Comparison of ENCODE assay signal across 8 cellular contexts in the genomic region with DNA sequence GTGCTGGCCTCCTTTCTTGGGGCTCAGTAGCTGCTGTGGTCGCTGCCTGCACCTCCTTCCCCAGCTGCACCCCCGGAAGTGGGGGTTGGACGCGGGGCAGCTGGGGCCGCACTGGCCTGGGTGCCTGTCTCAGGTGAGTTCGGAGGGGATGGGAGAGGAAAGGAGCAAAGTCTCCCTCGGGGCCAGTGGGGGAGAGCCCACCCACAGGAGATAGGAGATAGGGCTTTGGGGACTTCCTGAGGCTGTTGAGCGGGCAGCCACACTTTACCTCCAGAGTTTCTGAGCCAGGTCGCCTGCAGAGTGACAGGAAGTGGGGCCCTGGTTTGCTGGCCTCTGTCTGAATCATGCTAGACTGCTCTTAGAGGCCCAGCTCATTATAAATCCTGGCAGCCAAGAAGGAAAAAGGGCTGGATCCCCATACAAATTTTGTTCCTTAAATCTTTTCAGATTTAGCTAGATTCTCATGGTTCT. TPM values are rescaled to one million over a fixed set of nuclear protein-coding genes. Genes with fewer than 3 reads are reported as not detected.
A peak's percentile ranks its signal among the peaks of the same experiment; 100 is the strongest.
DNase-seq lines count a peak whose midpoint lies in the region; ATAC-seq and TF ChIP-seq lines count a peak whose summit lies in the region.

No MANE protein-coding gene starts in this region.

- H3K27me3 ChIP-seq in WERI-Rb-1 (ENCODE audit: insufficient read depth, low read depth, severe bottlenecking) = no peaks in the 10 kb centered on the region

- ATAC-seq in GM21423 (IDR thresholded peaks at IDR 0.05; ENCODE audit: unreplicated experiment) (peak; percentile 62), HG03571 (IDR thresholded peaks at IDR 0.05; ENCODE audit: unreplicated experiment) (peak; percentile 62), sciatic nerve (no peak)
- ATAC-seq in natural killer cell treated with Interleukin-12 subunit alpha and Interleukin-12 subunit beta and Interleukin-15 and Interleukin-18, amount 100 ng/mL, for 72 hours = peak; percentile 82 to 83

- intact Hi-C loops in sciatic nerve (cut with DNase I) = no loop called here

- H3K36me3 Mint-ChIP-seq in natural killer cell treated with Interleukin-12 subunit alpha and Interleukin-12 subunit beta and Interleukin-15 and Interleukin-18, amount 100 ng/mL, for 72 hours = peaks cover 12% of the 10 kb centered on the region

- H3K9me3 Mint-ChIP-seq in natural killer cell treated with Interleukin-12 subunit alpha and Interleukin-12 subunit beta and Interleukin-15 and Interleukin-18, amount 100 ng/mL, for 72 hours = no peaks in the 10 kb centered on the region

- peak overlapping the region; percentile 91 to 92 for H3K27ac Mint-ChIP-seq in natural killer cell treated with Interleukin-12 subunit alpha and Interleukin-12 subunit beta and Interleukin-15 and Interleukin-18, amount 100 ng/mL, for 72 hours

- no peak for TF ChIP-seq CTCF in WERI-Rb-1 (IDR thresholded peaks at IDR 0.05; ENCODE audit: low read depth, low read length)

- H3K9me3 ChIP-seq in WERI-Rb-1 (ENCODE audit: severe bottlenecking) = no peaks in the 10 kb centered on the region

- H3K27ac ChIP-seq in WERI-Rb-1 = no peak overlapping the region

- peak overlapping the region; percentile 86 for H3K4me3 Mint-ChIP-seq in natural killer cell treated with Interleukin-12 subunit alpha and Interleukin-12 subunit beta and Interleukin-15 and Interleukin-18, amount 100 ng/mL, for 72 hours

- peak; percentile 68 for DNase-seq in GF-D8 (lab: John Stamatoyannopoulos, UW)
- DNase-seq in activated CD8-positive, alpha-beta memory T cell treated with anti-CD3 and anti-CD28 coated beads for 24 hours = peak; percentile 82
- peak; percentile 84 for DNase-seq in natural killer cell treated with Interleukin-12 subunit alpha and Interleukin-12 subunit beta and Interleukin-15 and Interleukin-18, amount 100 ng/mL, for 72 hours (ENCODE audit: low spot score)
- no peak for DNase-seq in WERI-Rb-1
- DNase-seq in KG1 (lab: John Stamatoyannopoulos, UW) = no peak
- DNase-seq in sciatic nerve (ENCODE audit: low spot score) = no peak

- peaks cover 83 to 95% of the 10 kb centered on the region in 2 donors for H3K4me1 Mint-ChIP-seq in natural killer cell treated with Interleukin-12 subunit alpha and Interleukin-12 subunit beta and Interleukin-15 and Interleukin-18, amount 100 ng/mL, for 72 hours (ENCODE audit: low read depth in 2 of 2)

- no peaks in the 10 kb centered on the region for H3K27me3 Mint-ChIP-seq in natural killer cell treated with Interleukin-12 subunit alpha and Interleukin-12 subunit beta and Interleukin-15 and Interleukin-18, amount 100 ng/mL, for 72 hours

- no peaks in the 10 kb centered on the region for H3K36me3 ChIP-seq in WERI-Rb-1

- H3K4me3 ChIP-seq in WERI-Rb-1 (ENCODE audit: low read depth, low read length) = no peak overlapping the region

RNA-seq across cellular contexts. Expression of a gene that starts 8.1 kb away (rescaled TPM):
- total RNA-seq in natural killer cell treated with Interleukin-12 subunit alpha and Interleukin-12 subunit beta and Interleukin-15 and Interleukin-18, amount 100 ng/mL, for 72 hours = 10 to 100 TPM; 62.5 to 77.6 TPM
- total RNA-seq in sciatic nerve = 2,463 TPM

Comparison
In these comparisons a context has a peak if more than half of its experiments do, and no peak if none do; other contexts are left out.
1. DNase-seq: peak in GF-D8 (single experiment), activated CD8-positive, alpha-beta memory T cell treated with anti-CD3 and anti-CD28 coated beads for 24 hours (single experiment) and natural killer cell treated with Interleukin-12 subunit alpha and Interleukin-12 subunit beta and Interleukin-15 and Interleukin-18, amount 100 ng/mL, for 72 hours (single experiment); none in WERI-Rb-1 (single experiment), KG1 (single experiment) and sciatic nerve (single experiment).
2. RNA of a gene that starts 8.1 kb away (total RNA-seq): 2,463 TPM in sciatic nerve (single experiment); 62.5 to 77.6 TPM in natural killer cell treated with Interleukin-12 subunit alpha and Interleukin-12 subunit beta and Interleukin-15 and Interleukin-18, amount 100 ng/mL, for 72 hours; every median in the first group is over 10 times any median in the second.